Comparison of ENCODE assay signal across 8 cellular contexts in the genomic region with DNA sequence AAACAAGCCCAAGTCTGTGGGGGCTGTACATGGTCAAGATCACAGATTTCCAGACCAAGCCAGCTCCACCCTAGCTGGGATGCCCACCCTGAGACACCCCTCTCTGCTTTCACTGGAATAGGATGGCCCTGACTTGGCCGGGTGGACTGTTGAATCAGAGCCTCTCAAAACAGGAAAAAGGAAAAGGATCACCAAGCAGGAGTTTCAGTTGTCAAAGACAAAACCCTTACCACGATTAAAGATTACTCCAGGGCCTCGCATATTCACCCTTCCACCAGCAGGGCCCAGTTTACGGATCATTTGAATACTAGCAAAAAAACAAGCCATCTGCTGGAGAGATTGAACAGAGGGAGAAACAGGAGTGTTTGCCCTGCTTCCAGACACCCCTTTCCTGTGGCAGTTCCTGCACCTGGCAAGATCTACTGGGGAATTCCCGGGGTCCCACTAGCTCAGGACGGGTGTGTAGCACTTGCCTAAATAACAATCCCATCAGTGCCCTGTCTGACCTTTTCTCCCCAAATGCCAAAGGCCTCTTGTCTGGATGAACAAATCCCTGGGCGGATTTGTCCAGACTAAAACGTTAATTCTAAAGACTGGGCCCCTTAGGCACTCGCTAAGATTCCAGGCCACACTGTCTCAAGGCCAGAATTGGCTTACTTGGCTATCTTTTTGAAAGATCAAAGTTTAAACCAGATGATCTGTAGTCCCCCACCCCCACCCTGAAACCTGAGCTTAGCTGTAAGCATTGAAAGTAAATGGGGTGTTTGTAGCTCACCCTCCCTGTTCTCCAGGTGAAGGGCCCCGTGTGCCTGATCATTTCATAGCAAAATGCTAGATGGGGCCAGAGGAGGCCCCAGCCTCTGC. TPM values are rescaled to one million over a fixed set of nuclear protein-coding genes. Genes with fewer than 3 reads are reported as not detected.
A peak's percentile ranks its signal among the peaks of the same experiment; 100 is the strongest.
DNase-seq lines count a peak whose midpoint lies in the region; ATAC-seq, FAIRE-seq and TF ChIP-seq lines count a peak whose summit lies in the region.

No MANE protein-coding gene starts in this region.

- no peak for FAIRE-seq in H54 (lab: Jason Lieb, UNC)

- H3K4me1 ChIP-seq in ACC112 (ENCODE audit: control insufficient read depth, insufficient read depth, low read length, unreplicated experiment) (peaks cover 66% of the 10 kb centered on the region), Panc1 (ENCODE audit: control insufficient read depth, insufficient read depth, low read length) (peaks cover 100% of the 10 kb centered on the region)

- no peaks in the 10 kb centered on the region for H3K27me3 Mint-ChIP-seq in dendritic cell treated with granulocyte-macrophage colony-stimulating factor and Interleukin-4, amounts not matched to agents 40 ng/mL and 50 ng/mL, for 4 days

- POLR2A ChIA-PET in Panc1 (lab: Charles Lee), result interaction anchor here (0.7 to 1.0 kb wide), 5 partner anchors 13 to 721 kb away, joined by 3 to 10 read pairs (median 3); a partner anchor contains a TSS

- peak overlapping the region; percentile 6 for H3K4me3 Mint-ChIP-seq in dendritic cell treated with granulocyte-macrophage colony-stimulating factor and Interleukin-4, amounts not matched to agents 40 ng/mL and 50 ng/mL, for 4 days

- no peaks in the 10 kb centered on the region for H3K9me3 Mint-ChIP-seq in dendritic cell treated with granulocyte-macrophage colony-stimulating factor and Interleukin-4, amounts not matched to agents 40 ng/mL and 50 ng/mL, for 4 days

- TF ChIP-seq CTCF in Panc1 (IDR thresholded peaks at IDR 0.05), result no peak

- peaks cover 16% of the 10 kb centered on the region for H3K36me3 Mint-ChIP-seq in dendritic cell treated with granulocyte-macrophage colony-stimulating factor and Interleukin-4, amounts not matched to agents 40 ng/mL and 50 ng/mL, for 4 days (ENCODE audit: low read depth)

- H3K79me2 ChIP-seq in ACC112 (ENCODE audit: control insufficient read depth, insufficient read depth, low read length, unreplicated experiment), result peaks cover 83% of the 10 kb centered on the region

- in situ Hi-C loops in Panc1 (cut with HindIII; ENCODE audit: low pct_unique_long_range_greater_than_20kb, low sequenced_read_pairs), result no loop called here

- DNase-seq in Panc1 (ENCODE audit: low read depth, low spot score), result no peak
- peak; percentile 64 for DNase-seq in myocyte (ENCODE audit: low read depth)
- no peak for DNase-seq in H54 (ENCODE audit: insufficient read length, low spot score)
- no peak for DNase-seq in COR-L47 (lab: John Stamatoyannopoulos, UW)
- DNase-seq in GOT3 (lab: John Stamatoyannopoulos, UW), result no peak

- intact Hi-C loops in Panc1 (cut with micrococcal nuclease; ENCODE audit: unreplicated experiment), result no loop called here
- intact Hi-C loops in dendritic cell treated with granulocyte-macrophage colony-stimulating factor and Interleukin-4, amounts not matched to agents 40 ng/mL and 50 ng/mL, for 4 days (cut with micrococcal nuclease), result no loop called here

- H2AFZ ChIP-seq in ACC112 (ENCODE audit: low read length, unreplicated experiment), result no peak overlapping the region

- peaks cover 4% of the 10 kb centered on the region; the same call in 1 of the 2 replicates for H3K36me3 ChIP-seq in ACC112 (ENCODE audit: insufficient read depth, low read length)
- no peaks in the 10 kb centered on the region for H3K36me3 ChIP-seq in Panc1 (ENCODE audit: control insufficient read depth, insufficient read depth, low read length)

- no peak overlapping the region for H3K4me3 ChIP-seq in ACC112 (ENCODE audit: low read depth, low read length)
- H3K4me3 ChIP-seq in Panc1 (ENCODE audit: low read depth in 2 of 2, low read length in 2 of 2), result no peak overlapping the region

- CTCF ChIA-PET in Panc1 (lab: Charles Lee), result interaction anchor here (0.5 to 0.7 kb wide), 5 partner anchors 14 to 1510 kb away, joined by 3 to 8 read pairs (median 5); no protein-coding TSS in a partner anchor

- peak; percentile 20 for ATAC-seq in GM18907 (IDR thresholded peaks at IDR 0.05; ENCODE audit: unreplicated experiment)
- no peak for ATAC-seq in Panc1

- H3K27ac ChIP-seq in ACC112 (ENCODE audit: low read depth, low read length) (peak overlapping the region; percentile 99), Panc1 (ENCODE audit: low read length) (peak overlapping the region; percentile 98)

- peaks cover 4% of the 10 kb centered on the region; the same call in 1 of the 2 replicates for H3K9me3 ChIP-seq in Panc1 (ENCODE audit: control insufficient read depth, insufficient read depth, low read depth, low read length)

- H3K27me3 ChIP-seq in ACC112 (ENCODE audit: insufficient read depth, low read length), result no peaks in the 10 kb centered on the region
- no peaks in the 10 kb centered on the region for H3K27me3 ChIP-seq in Panc1 (ENCODE audit: control insufficient read depth, insufficient read depth, low read length)

- H3K27ac Mint-ChIP-seq in dendritic cell treated with granulocyte-macrophage colony-stimulating factor and Interleukin-4, amounts not matched to agents 40 ng/mL and 50 ng/mL, for 4 days, result peak overlapping the region; percentile 86

- no peak for TF ChIP-seq POLR2A in H54 (IDR thresholded peaks at IDR 0.05; ENCODE audit: low read depth, low read length)

- BruUV-seq in Panc1 (replicated peaks; lab: Mats Ljungman, UMichigan), result no TSS peak

- H3K4me1 Mint-ChIP-seq in dendritic cell treated with granulocyte-macrophage colony-stimulating factor and Interleukin-4, amounts not matched to agents 40 ng/mL and 50 ng/mL, for 4 days (ENCODE audit: low read depth), result peaks cover 91% of the 10 kb centered on the region

RNA-seq across cellular contexts. Expression of a gene that starts 38.4 kb away (rescaled TPM):
- 3,297 TPM for total RNA-seq in Panc1 (2021; ENCODE audit: unreplicated experiment)
- 5,405 TPM for polyA plus RNA-seq in Panc1 (2012; ENCODE audit: insufficient read length)
- total RNA-seq in myocyte, result 350 and 441 TPM in 2 replicates
- polyA plus RNA-seq in myocyte (2012), result 758 TPM

RNA-seq across cellular contexts. Expression of a gene that starts 58.4 kb away (rescaled TPM):
- total RNA-seq in Panc1 (2021; ENCODE audit: unreplicated experiment), result 58.5 TPM
- 81.4 TPM for polyA plus RNA-seq in Panc1 (2012; ENCODE audit: insufficient read length)
- 0.21 TPM in 1 of 2 replicates, not detected in the other for total RNA-seq in myocyte
- 0.29 TPM for polyA plus RNA-seq in myocyte (2012)

Comparison
In these comparisons a context has a peak if more than half of its experiments do, and no peak if none do; other contexts are left out.
1. RNA of a gene that starts 58.4 kb away (total RNA-seq): 58.5 TPM in Panc1 (single experiment); 0.21 TPM in myocyte; every median in the first group is over 10 times any median in the second.